In genomic region chr1:92961896-92962752, GRCh38 we compare ENCODE assay signal across 8 cellular contexts. TPM values are rescaled to one million over a fixed set of nuclear protein-coding genes. Genes with fewer than 3 reads are reported as not detected.
A peak's percentile ranks its signal among the peaks of the same experiment; 100 is the strongest.
DNase-seq lines count a peak whose midpoint lies in the region; ATAC-seq, FAIRE-seq and TF ChIP-seq lines count a peak whose summit lies in the region.

No MANE protein-coding gene starts in this region.

- no peaks in the 10 kb centered on the region for H3K9me3 ChIP-seq in right cardiac atrium (ENCODE audit: control insufficient read depth, low read length)

- H3K9me3 Mint-ChIP-seq in activated naive CD8-positive, alpha-beta T cell treated with anti-CD3 and anti-CD28 coated beads, Interleukin-2, amount 10 ng/mL, durations not matched to agents 7 days and 5 days: no peaks in the 10 kb centered on the region

- H3K4me3 Mint-ChIP-seq in activated naive CD8-positive, alpha-beta T cell treated with anti-CD3 and anti-CD28 coated beads, Interleukin-2, amount 10 ng/mL, durations not matched to agents 7 days and 5 days: no peak overlapping the region

- H3K27me3 ChIP-seq in right cardiac atrium (ENCODE audit: control insufficient read depth, insufficient read depth): no peaks in the 10 kb centered on the region

- TF ChIP-seq POLR2A in Raji (IDR thresholded peaks at IDR 0.05; ENCODE audit: insufficient read depth, low read depth, low read length): peak; percentile 55; the same call in 1 of the 2 replicates

- no peak for TF ChIP-seq CTCF in C4-2B (conservative IDR thresholded peaks at IDR 0.05)

- ATAC-seq in HG03342 (IDR thresholded peaks at IDR 0.05; ENCODE audit: unreplicated experiment) (peak; percentile 65), right cardiac atrium (peak; percentile 40 to 79)
- peak; percentile 54 for ATAC-seq in activated naive CD8-positive, alpha-beta T cell treated with anti-CD3 and anti-CD28 coated beads, Interleukin-2, amount 10 ng/mL, durations not matched to agents 7 days and 5 days (ENCODE audit: low read depth)

- intact Hi-C loops in right cardiac atrium (cut with DNase I): loop anchor here in 1 of 4 donors (2.0 kb wide), 1 partner anchor 29 kb away; no protein-coding TSS in a partner anchor

- H3K4me3 ChIP-seq in right cardiac atrium (ENCODE audit: low read length) (peak overlapping the region; percentile 68), skeletal muscle cell (ENCODE audit: low read depth, low read length) (peak overlapping the region; percentile 74)

- peaks cover 4% of the 10 kb centered on the region for H3K36me3 Mint-ChIP-seq in activated naive CD8-positive, alpha-beta T cell treated with anti-CD3 and anti-CD28 coated beads, Interleukin-2, amount 10 ng/mL, durations not matched to agents 7 days and 5 days

- WGBS in right cardiac atrium: 3% methylated on average over 32 of the region's 32 CpGs

- no peaks in the 10 kb centered on the region for H3K4me1 ChIP-seq in right cardiac atrium (ENCODE audit: control insufficient read depth, insufficient read depth, low read length)

- FAIRE-seq in GM19239 (lab: Jason Lieb, UNC): peak; percentile 97

- H3K27me3 Mint-ChIP-seq in activated naive CD8-positive, alpha-beta T cell treated with anti-CD3 and anti-CD28 coated beads, Interleukin-2, amount 10 ng/mL, durations not matched to agents 7 days and 5 days: no peaks in the 10 kb centered on the region

- H3K4me1 Mint-ChIP-seq in activated naive CD8-positive, alpha-beta T cell treated with anti-CD3 and anti-CD28 coated beads, Interleukin-2, amount 10 ng/mL, durations not matched to agents 7 days and 5 days: peaks cover 22% of the 10 kb centered on the region

- POLR2A ChIA-PET in activated naive CD8-positive, alpha-beta T cell treated with anti-CD3 and anti-CD28 coated beads, Interleukin-2, amount 10 ng/mL, durations not matched to agents 7 days and 5 days (lab: Charles Lee): interaction anchor here (0.6 to 4.1 kb wide), 32 partner anchors 9 to 1795 kb away, joined by 3 to 91 read pairs (median 6); partner anchors contain the start of genes DR1, GFI1, MTF2 and RPL5

- no peak for DNase-seq in GM19239 (ENCODE audit: insufficient read length, low spot score)
- no peak for DNase-seq in activated naive CD8-positive, alpha-beta T cell treated with anti-CD3 and anti-CD28 coated beads, Interleukin-2, amount 10 ng/mL, durations not matched to agents 7 days and 5 days
- DNase-seq in right cardiac atrium: peak in 2 of 3 donors; percentile 32 to 71
- DNase-seq in skeletal muscle cell (ENCODE audit: low read depth): no peak
- no peak for DNase-seq in NCI-H187 treated with DMSO at 0.1 percent for 48 hours (lab: John Stamatoyannopoulos, UW)

- peak overlapping the region; percentile 83 for H3K27ac ChIP-seq in C4-2B
- H3K27ac ChIP-seq in right cardiac atrium (ENCODE audit: low read length): peak overlapping the region; percentile 93

- no peak overlapping the region for H3K27ac Mint-ChIP-seq in activated naive CD8-positive, alpha-beta T cell treated with anti-CD3 and anti-CD28 coated beads, Interleukin-2, amount 10 ng/mL, durations not matched to agents 7 days and 5 days

RNA-seq across cellular contexts. Expression of gene DIPK1A, which starts 0.9 kb away (rescaled TPM):
- 10 to 100 TPM; 11.6 TPM for total RNA-seq in activated naive CD8-positive, alpha-beta T cell treated with anti-CD3 and anti-CD28 coated beads, Interleukin-2, amount 10 ng/mL, durations not matched to agents 7 days and 5 days
- total RNA-seq in right cardiac atrium: 10 to 100 TPM in 1 of 4 donors, 1 to 10 TPM in 3; 7.8 to 10.1 (median 8.3) TPM
- 4.4 TPM for polyA plus RNA-seq in right cardiac atrium

Comparison
In these comparisons a context has a peak if more than half of its experiments do, and no peak if none do; other contexts are left out.
1. DNase-seq: peak in right cardiac atrium (2 of 3); none in GM19239 (single experiment), activated naive CD8-positive, alpha-beta T cell treated with anti-CD3 and anti-CD28 coated beads, Interleukin-2, amount 10 ng/mL, durations not matched to agents 7 days and 5 days (single experiment), skeletal muscle cell (single experiment) and NCI-H187 treated with DMSO at 0.1 percent for 48 hours (single experiment).
2. Peak in every context shown above with its lines, with median percentiles within 50 percentile points of each other: ATAC-seq.